17 cellular contexts compared by ENCODE assay signal in the genomic region with DNA sequence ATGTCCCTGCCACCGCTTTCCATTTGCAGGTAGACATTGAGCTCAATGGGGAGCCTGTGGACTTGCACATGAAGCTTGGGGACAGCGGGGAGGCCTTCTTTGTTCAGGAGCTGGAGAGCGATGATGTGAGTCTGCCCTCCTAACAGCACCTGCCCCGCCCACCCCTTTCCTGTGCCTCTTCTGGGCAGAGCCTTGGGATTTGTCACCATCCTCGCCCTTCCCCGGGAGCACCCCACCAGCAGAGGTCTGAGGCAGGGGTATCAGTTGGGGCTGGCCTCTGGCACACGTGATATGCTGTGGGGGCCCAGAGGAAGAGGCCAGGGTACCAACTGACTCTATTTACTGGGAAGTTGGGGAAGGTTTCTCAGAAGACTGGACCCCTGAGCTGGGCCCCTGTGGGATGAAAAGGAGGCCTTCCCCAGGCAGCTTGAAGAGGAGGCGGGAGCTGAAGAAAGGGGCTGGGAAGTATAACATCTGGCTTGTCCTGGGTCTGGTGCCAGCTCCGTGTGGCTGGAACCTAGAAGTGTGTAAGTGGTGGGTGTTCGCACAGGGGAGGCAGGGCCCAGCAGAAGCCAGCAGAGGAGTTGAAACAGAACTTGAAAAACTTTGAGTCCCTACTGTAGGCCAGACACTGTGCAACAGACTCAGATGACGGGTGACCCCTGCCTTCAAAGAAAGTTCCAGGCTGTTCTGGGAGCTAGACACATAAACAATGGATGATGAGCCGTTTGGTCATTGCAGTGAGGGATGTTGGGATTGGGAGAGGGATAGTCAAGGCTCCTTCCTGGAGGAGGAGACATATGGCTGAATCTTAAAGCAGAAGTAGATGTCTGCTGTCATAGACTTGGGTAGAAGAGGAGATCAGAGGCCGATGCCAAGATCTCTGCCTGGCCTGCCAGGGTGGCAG. TPM values are rescaled to one million over a fixed set of nuclear protein-coding genes. Genes with fewer than 3 reads are reported as not detected.
"Had no signal": no experiment of that assay in that cellular context is flagged by ENCODE, and none has a peak within 500 bp of the region (broad histone marks: within the 10 kb centered on the region; RNA-seq: fewer than 3 reads in every experiment).

No MANE protein-coding gene starts in this region.

- DNase-seq: activated CD8-positive, alpha-beta T cell treated with anti-CD3 and anti-CD28 coated beads for 36 hours; activated naive CD4-positive, alpha-beta T cell treated with anti-CD3 and anti-CD28 coated beads for 36 hours; adrenal gland; effector memory CD8-positive, alpha-beta T cell; erythroblast; foreskin keratinocyte; head of caudate nucleus; islet precursor cell; retina; small intestine; T-cell; T1000; thyroid gland; uterus had no signal

- H3K9me3 ChIP-seq: adrenal gland, left lung, thyroid gland, uterus had no signal

- H3K4me3 ChIP-seq: adrenal gland, left lung, thyroid gland, uterus had no signal

- H3K4me1 ChIP-seq: adrenal gland, foreskin keratinocyte, left lung, uterus had no signal

- H3K27me3 ChIP-seq: adrenal gland, foreskin keratinocyte, left lung, thyroid gland, uterus had no signal

- ATAC-seq: activated CD8-positive, alpha-beta T cell treated with anti-CD3 and anti-CD28 coated beads for 36 hours; effector memory CD8-positive, alpha-beta T cell; foreskin keratinocyte; left lung; T-cell had no signal

- H3K36me3 ChIP-seq: uterus had no signal

- H3K27ac ChIP-seq: adrenal gland, foreskin keratinocyte, left lung, thyroid gland, uterus, VCaP had no signal

- FAIRE-seq: small intestine had no signal

RNA-seq across cellular contexts. Expression of a gene that starts 7.2 kb away (rescaled TPM):
- polyA plus RNA-seq: neural cell had no signal

RNA-seq across cellular contexts. Expression of a gene that starts 18.8 kb away (rescaled TPM):
- total RNA-seq: activated CD8-positive, alpha-beta T cell treated with anti-CD3 and anti-CD28 coated beads for 36 hours; activated naive CD4-positive, alpha-beta T cell treated with anti-CD3 and anti-CD28 coated beads for 36 hours; T-cell had no signal
